In the genomic region with DNA sequence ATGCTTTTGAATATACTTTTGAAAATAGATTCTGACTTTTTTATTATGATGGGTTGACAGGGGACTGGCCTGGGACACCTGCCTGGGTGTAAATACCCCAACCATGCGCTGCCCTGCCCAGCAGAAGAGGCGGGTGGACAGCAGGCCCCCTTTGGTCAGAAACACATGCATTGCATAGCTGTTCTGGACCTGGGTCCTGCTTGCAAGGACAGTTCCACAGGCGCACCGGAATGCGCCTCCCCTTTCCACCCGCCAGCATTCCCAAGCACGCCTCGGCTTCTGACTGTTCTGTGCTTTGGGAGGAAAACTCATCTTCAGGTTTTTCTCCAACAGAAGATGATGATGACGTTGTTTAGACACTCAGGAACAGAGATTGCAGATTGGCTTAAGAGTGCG, we compare ENCODE assay signal across 8 cellular contexts. TPM values are rescaled to one million over a fixed set of nuclear protein-coding genes. Genes with fewer than 3 reads are reported as not detected.
DNase-seq lines count a peak whose midpoint lies in the region; ATAC-seq and TF ChIP-seq lines count a peak whose summit lies in the region.

No MANE protein-coding gene starts in this region.

- H3K4me3 Mint-ChIP-seq in CD4-positive, CD25-positive, alpha-beta regulatory T cell, result peak overlapping the region; percentile 86 to 93 (median 88)
- peak overlapping the region; percentile 95 to 100 (median 97) for H3K4me3 Mint-ChIP-seq in brain
- peak overlapping the region; percentile 99 for H3K4me3 Mint-ChIP-seq in natural killer cell treated with Interleukin-12 subunit alpha and Interleukin-12 subunit beta and Interleukin-15 and Interleukin-18, amount 100 ng/mL, for 72 hours

- H3K4me1 Mint-ChIP-seq in CD4-positive, CD25-positive, alpha-beta regulatory T cell, result peaks cover 0 to 48% (median 25%) of the 10 kb centered on the region in 4 donors
- peaks cover 47% of the 10 kb centered on the region for H3K4me1 Mint-ChIP-seq in brain
- peaks cover 31 to 35% of the 10 kb centered on the region in 2 donors for H3K4me1 Mint-ChIP-seq in natural killer cell treated with Interleukin-12 subunit alpha and Interleukin-12 subunit beta and Interleukin-15 and Interleukin-18, amount 100 ng/mL, for 72 hours (ENCODE audit: low read depth in 2 of 2)

- no peaks in the 10 kb centered on the region for H3K9me3 ChIP-seq in CD4-positive, CD25-positive, alpha-beta regulatory T cell (ENCODE audit: control insufficient read depth in 2 of 2, low read length in 2 of 2)
- H3K9me3 ChIP-seq in HUES6 (ENCODE audit: control insufficient read depth, insufficient read depth, low read depth, low read length), result peaks cover 5% of the 10 kb centered on the region; the same call in 1 of the 2 replicates

- peaks cover 12% of the 10 kb centered on the region for H3K4me1 ChIP-seq in CD4-positive, CD25-positive, alpha-beta regulatory T cell (ENCODE audit: control insufficient read depth, insufficient read depth, low read length, poor library complexity, severe bottlenecking)
- peaks cover 3% of the 10 kb centered on the region; the same call in 1 of the 2 replicates for H3K4me1 ChIP-seq in HUES6 (ENCODE audit: control insufficient read depth, insufficient read depth, low read length)

- peaks cover 37% of the 10 kb centered on the region for H3K27me3 Mint-ChIP-seq in CD4-positive, CD25-positive, alpha-beta regulatory T cell
- H3K27me3 Mint-ChIP-seq in brain, result peaks cover 11% of the 10 kb centered on the region
- peaks cover 20 to 31% of the 10 kb centered on the region in 2 donors for H3K27me3 Mint-ChIP-seq in natural killer cell treated with Interleukin-12 subunit alpha and Interleukin-12 subunit beta and Interleukin-15 and Interleukin-18, amount 100 ng/mL, for 72 hours

- peaks cover 13% of the 10 kb centered on the region for H3K36me3 Mint-ChIP-seq in CD4-positive, CD25-positive, alpha-beta regulatory T cell
- H3K36me3 Mint-ChIP-seq in brain, result peaks cover 37% of the 10 kb centered on the region
- peaks cover 14% of the 10 kb centered on the region for H3K36me3 Mint-ChIP-seq in natural killer cell treated with Interleukin-12 subunit alpha and Interleukin-12 subunit beta and Interleukin-15 and Interleukin-18, amount 100 ng/mL, for 72 hours

- no peak overlapping the region for H3K27ac ChIP-seq in CD4-positive, CD25-positive, alpha-beta regulatory T cell (ENCODE audit: insufficient read depth, low read length, poor library complexity, severe bottlenecking)
- peak overlapping the region; percentile 96; the same call in 1 of the 2 replicates for H3K27ac ChIP-seq in HUES6 (ENCODE audit: low read depth, low read length)

- H3K27me3 ChIP-seq in CD4-positive, CD25-positive, alpha-beta regulatory T cell (ENCODE audit: control insufficient read depth, insufficient read depth, low read length), result peaks cover 2% of the 10 kb centered on the region
- no peaks in the 10 kb centered on the region for H3K27me3 ChIP-seq in HUES6 (ENCODE audit: control insufficient read depth, insufficient read depth, low read length)

- peaks cover 0 to 9% (median 0%) of the 10 kb centered on the region in 7 donors for H3K9me3 Mint-ChIP-seq in CD4-positive, CD25-positive, alpha-beta regulatory T cell
- H3K9me3 Mint-ChIP-seq in brain, result peaks cover 11 to 29% (median 18%) of the 10 kb centered on the region in 5 experiments
- H3K9me3 Mint-ChIP-seq in natural killer cell treated with Interleukin-12 subunit alpha and Interleukin-12 subunit beta and Interleukin-15 and Interleukin-18, amount 100 ng/mL, for 72 hours, result no peaks in the 10 kb centered on the region

- H3K9ac ChIP-seq in HUES6 (ENCODE audit: low read length), result no peak overlapping the region

- ATAC-seq in CD4-positive, CD25-positive, alpha-beta regulatory T cell (ENCODE audit: low read depth in 2 of 2), result no peak
- ATAC-seq in natural killer cell treated with Interleukin-12 subunit alpha and Interleukin-12 subunit beta and Interleukin-15 and Interleukin-18, amount 100 ng/mL, for 72 hours, result no peak
- ATAC-seq in HG03432 (IDR thresholded peaks at IDR 0.05; ENCODE audit: unreplicated experiment) (no peak), GM21515 (IDR thresholded peaks at IDR 0.05; ENCODE audit: unreplicated experiment) (no peak)

- H3K4me3 ChIP-seq in CD4-positive, CD25-positive, alpha-beta regulatory T cell (ENCODE audit: low read depth, low read length), result peak overlapping the region; percentile 93
- peak overlapping the region; percentile 90 for H3K4me3 ChIP-seq in HUES6 (ENCODE audit: low read depth, low read length)

- DNase-seq in CD4-positive, CD25-positive, alpha-beta regulatory T cell, result no peak
- no peak for DNase-seq in natural killer cell treated with Interleukin-12 subunit alpha and Interleukin-12 subunit beta and Interleukin-15 and Interleukin-18, amount 100 ng/mL, for 72 hours (ENCODE audit: low spot score)
- DNase-seq in amygdala (lab: John Stamatoyannopoulos, UW), result no peak
- DNase-seq in EL, result no peak

- H3K36me3 ChIP-seq in CD4-positive, CD25-positive, alpha-beta regulatory T cell (ENCODE audit: control insufficient read depth, insufficient read depth, low read length), result no peaks in the 10 kb centered on the region
- peaks cover 9% of the 10 kb centered on the region; the same call in 1 of the 2 replicates for H3K36me3 ChIP-seq in HUES6 (ENCODE audit: control insufficient read depth, insufficient read depth, low read length)

- no peak for TF ChIP-seq CTCF in brain (conservative IDR thresholded peaks at IDR 0.05)

- H3K27ac Mint-ChIP-seq in CD4-positive, CD25-positive, alpha-beta regulatory T cell, result peak overlapping the region; percentile 26 to 93 (median 92)
- H3K27ac Mint-ChIP-seq in brain, result peak overlapping the region; percentile 91 to 100 (median 99)
- H3K27ac Mint-ChIP-seq in natural killer cell treated with Interleukin-12 subunit alpha and Interleukin-12 subunit beta and Interleukin-15 and Interleukin-18, amount 100 ng/mL, for 72 hours, result peak overlapping the region; percentile 89 to 95

RNA-seq across cellular contexts. Expression of gene ZNF678, which starts 0.4 kb away (rescaled TPM):
- 9.9 TPM for total RNA-seq in CD4-positive, CD25-positive, alpha-beta regulatory T cell
- polyA plus RNA-seq in CD4-positive, CD25-positive, alpha-beta regulatory T cell, result 1 to 10 TPM; 2.4 to 8.2 (median 3.2) TPM
- 3.3 TPM for polyA plus RNA-seq in brain (ENCODE audit: insufficient read depth, low read depth, low replicate concordance)
- total RNA-seq in natural killer cell treated with Interleukin-12 subunit alpha and Interleukin-12 subunit beta and Interleukin-15 and Interleukin-18, amount 100 ng/mL, for 72 hours, result 1 to 10 TPM; 5.7 to 7.6 TPM
